1 cellular context compared by ENCODE assay signal in the genomic region with DNA sequence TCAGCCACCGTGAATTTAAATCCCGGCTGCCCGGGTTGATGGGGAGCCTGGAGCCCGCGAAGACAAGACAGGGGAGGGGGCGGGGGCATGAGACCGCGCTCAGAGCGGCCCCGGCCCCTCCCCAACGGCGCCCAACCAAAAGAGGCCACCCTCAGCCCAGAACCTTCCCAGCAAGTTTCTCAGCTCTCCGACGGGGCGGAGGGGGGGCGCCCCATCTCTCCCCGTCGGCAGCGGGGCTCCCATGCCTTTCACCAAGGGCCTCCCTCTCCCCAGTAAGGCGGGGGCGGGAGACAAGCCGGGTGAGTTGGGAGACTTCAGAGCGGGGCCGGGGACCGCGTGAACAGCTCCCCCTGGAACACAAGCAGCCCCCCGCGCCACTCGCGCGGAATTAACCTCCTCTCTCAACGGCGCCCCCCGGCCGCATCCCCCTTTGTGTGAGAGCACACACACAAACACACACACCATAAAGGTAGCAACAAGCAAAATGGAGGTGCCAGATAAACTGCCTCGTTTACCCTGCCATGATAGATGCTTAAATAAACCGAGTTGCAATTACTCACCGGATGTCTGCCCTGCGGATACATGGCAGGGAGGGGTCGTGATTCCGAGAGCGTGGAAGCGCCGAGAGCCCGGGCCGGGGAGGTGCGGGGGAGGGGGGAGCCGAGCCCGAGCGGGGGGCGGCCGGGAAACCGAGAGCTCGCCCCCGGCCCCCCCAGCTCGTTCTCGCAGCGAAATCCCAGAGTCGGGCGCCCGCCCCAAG.
TF ChIP-seq lines count a peak whose summit lies in the region.

No MANE protein-coding gene starts in this region.

TF ChIP-seq in K562, 482 proteins besides CTCF, POLR2A, EP300 and RAD21 (continued from another document and continues in another):
- no peak for TF ChIP-seq FIP1L1 (IDR thresholded peaks at IDR 0.05; ENCODE audit: low read depth, low read length, poor library complexity, severe bottlenecking)
- TF ChIP-seq, protein P1, sequence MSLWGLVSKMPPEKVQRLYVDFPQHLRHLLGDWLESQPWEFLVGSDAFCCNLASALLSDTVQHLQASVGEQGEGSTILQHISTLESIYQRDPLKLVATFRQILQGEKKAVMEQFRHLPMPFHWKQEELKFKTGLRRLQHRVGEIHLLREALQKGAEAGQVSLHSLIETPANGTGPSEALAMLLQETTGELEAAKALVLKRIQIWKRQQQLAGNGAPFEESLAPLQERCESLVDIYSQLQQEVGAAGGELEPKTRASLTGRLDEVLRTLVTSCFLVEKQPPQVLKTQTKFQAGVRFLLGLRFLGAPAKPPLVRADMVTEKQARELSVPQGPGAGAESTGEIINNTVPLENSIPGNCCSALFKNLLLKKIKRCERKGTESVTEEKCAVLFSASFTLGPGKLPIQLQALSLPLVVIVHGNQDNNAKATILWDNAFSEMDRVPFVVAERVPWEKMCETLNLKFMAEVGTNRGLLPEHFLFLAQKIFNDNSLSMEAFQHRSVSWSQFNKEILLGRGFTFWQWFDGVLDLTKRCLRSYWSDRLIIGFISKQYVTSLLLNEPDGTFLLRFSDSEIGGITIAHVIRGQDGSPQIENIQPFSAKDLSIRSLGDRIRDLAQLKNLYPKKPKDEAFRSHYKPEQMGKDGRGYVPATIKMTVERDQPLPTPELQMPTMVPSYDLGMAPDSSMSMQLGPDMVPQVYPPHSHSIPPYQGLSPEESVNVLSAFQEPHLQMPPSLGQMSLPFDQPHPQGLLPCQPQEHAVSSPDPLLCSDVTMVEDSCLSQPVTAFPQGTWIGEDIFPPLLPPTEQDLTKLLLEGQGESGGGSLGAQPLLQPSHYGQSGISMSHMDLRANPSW (CRISPR knock-in tag; IDR thresholded peaks at IDR 0.05) = no peak
- peak; percentile 37 for TF ChIP-seq CCNT2 (IDR thresholded peaks at IDR 0.05; ENCODE audit: borderline replicate concordance, extremely low read depth, insufficient read length, low read depth, low read length)
- TF ChIP-seq MCM5 (IDR thresholded peaks at IDR 0.05; ENCODE audit: low read depth) = no peak
- peak; percentile 90 for TF ChIP-seq EGR1 (conservative IDR thresholded peaks at IDR 0.05)
- no peak for TF ChIP-seq ZNF212 (CRISPR knock-in tag; IDR thresholded peaks at IDR 0.05)
- 0 out of 4 replicates have a peak, but pooled peaks of 1 of the 2 experiments have one; percentile 32 for TF ChIP-seq SIN3A (IDR thresholded peaks at IDR 0.05; ENCODE audit: borderline replicate concordance in 2 of 2, control insufficient read depth in 1 of 2, low read depth in 2 of 2, low read length in 2 of 2)
- TF ChIP-seq, protein P2, sequence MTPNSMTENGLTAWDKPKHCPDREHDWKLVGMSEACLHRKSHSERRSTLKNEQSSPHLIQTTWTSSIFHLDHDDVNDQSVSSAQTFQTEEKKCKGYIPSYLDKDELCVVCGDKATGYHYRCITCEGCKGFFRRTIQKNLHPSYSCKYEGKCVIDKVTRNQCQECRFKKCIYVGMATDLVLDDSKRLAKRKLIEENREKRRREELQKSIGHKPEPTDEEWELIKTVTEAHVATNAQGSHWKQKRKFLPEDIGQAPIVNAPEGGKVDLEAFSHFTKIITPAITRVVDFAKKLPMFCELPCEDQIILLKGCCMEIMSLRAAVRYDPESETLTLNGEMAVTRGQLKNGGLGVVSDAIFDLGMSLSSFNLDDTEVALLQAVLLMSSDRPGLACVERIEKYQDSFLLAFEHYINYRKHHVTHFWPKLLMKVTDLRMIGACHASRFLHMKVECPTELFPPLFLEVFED (CRISPR knock-in tag; conservative IDR thresholded peaks at IDR 0.05) = no peak
- no peak for TF ChIP-seq HDAC3 (IDR thresholded peaks at IDR 0.05; ENCODE audit: borderline replicate concordance, partially characterized antibody)
- TF ChIP-seq, protein P3, sequence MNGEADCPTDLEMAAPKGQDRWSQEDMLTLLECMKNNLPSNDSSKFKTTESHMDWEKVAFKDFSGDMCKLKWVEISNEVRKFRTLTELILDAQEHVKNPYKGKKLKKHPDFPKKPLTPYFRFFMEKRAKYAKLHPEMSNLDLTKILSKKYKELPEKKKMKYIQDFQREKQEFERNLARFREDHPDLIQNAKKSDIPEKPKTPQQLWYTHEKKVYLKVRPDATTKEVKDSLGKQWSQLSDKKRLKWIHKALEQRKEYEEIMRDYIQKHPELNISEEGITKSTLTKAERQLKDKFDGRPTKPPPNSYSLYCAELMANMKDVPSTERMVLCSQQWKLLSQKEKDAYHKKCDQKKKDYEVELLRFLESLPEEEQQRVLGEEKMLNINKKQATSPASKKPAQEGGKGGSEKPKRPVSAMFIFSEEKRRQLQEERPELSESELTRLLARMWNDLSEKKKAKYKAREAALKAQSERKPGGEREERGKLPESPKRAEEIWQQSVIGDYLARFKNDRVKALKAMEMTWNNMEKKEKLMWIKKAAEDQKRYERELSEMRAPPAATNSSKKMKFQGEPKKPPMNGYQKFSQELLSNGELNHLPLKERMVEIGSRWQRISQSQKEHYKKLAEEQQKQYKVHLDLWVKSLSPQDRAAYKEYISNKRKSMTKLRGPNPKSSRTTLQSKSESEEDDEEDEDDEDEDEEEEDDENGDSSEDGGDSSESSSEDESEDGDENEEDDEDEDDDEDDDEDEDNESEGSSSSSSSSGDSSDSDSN (IDR thresholded peaks at IDR 0.05; ENCODE audit: borderline replicate concordance in 1 of 2, low read depth in 2 of 2, low read length in 2 of 2) = 0 out of 4 replicates have a peak, but pooled peaks of 1 of the 2 experiments have one; percentile 29
- no peak for TF ChIP-seq SRSF1 (IDR thresholded peaks at IDR 0.05; ENCODE audit: low read depth, low read length)
- no peak for TF ChIP-seq NCOR1 (IDR thresholded peaks at IDR 0.05)
- TF ChIP-seq, protein P4, sequence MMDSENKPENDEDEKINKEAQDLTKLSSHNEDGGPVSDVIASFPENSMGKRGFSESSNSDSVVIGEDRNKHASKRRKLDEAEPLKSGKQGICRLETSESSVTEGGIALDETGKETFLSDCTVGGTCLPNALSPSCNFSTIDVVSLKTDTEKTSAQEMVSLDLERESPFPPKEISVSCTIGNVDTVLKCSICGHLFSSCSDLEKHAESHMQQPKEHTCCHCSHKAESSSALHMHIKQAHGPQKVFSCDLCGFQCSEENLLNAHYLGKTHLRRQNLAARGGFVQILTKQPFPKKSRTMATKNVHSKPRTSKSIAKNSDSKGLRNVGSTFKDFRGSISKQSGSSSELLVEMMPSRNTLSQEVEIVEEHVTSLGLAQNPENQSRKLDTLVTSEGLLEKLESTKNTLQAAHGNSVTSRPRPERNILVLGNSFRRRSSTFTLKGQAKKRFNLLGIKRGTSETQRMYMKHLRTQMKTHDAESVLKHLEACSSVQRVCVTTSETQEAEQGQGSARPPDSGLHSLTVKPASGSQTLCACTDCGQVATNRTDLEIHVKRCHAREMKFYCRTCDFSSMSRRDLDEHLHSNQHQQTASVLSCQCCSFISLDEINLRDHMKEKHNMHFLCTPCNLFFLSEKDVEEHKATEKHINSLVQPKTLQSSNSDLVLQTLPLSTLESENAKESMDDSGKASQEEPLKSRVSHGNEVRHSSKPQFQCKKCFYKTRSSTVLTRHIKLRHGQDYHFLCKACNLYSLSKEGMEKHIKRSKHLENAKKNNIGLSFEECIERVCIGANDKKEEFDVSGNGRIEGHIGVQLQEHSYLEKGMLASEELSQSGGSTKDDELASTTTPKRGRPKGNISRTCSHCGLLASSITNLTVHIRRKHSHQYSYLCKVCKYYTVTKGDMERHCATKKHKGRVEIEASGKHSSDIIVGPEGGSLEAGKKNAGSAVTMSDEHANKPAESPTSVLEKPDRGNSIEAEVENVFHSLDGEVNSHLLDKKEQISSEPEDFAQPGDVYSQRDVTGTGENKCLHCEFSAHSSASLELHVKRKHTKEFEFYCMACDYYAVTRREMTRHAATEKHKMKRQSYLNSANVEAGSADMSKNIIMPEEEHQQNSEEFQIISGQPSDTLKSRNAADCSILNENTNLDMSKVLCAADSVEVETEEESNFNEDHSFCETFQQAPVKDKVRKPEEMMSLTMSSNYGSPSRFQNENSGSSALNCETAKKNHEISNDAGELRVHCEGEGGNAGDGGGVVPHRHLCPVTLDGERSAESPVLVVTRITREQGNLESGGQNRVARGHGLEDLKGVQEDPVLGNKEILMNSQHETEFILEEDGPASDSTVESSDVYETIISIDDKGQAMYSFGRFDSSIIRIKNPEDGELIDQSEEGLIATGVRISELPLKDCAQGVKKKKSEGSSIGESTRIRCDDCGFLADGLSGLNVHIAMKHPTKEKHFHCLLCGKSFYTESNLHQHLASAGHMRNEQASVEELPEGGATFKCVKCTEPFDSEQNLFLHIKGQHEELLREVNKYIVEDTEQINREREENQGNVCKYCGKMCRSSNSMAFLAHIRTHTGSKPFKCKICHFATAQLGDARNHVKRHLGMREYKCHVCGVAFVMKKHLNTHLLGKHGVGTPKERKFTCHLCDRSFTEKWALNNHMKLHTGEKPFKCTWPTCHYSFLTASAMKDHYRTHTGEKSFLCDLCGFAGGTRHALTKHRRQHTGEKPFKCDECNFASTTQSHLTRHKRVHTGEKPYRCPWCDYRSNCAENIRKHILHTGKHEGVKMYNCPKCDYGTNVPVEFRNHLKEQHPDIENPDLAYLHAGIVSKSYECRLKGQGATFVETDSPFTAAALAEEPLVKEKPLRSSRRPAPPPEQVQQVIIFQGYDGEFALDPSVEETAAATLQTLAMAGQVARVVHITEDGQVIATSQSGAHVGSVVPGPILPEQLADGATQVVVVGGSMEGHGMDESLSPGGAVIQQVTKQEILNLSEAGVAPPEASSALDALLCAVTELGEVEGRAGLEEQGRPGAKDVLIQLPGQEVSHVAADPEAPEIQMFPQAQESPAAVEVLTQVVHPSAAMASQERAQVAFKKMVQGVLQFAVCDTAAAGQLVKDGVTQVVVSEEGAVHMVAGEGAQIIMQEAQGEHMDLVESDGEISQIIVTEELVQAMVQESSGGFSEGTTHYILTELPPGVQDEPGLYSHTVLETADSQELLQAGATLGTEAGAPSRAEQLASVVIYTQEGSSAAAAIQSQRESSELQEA (IDR thresholded peaks at IDR 0.05; ENCODE audit: low read depth) = no peak
- no peak for TF ChIP-seq MIER1 (IDR thresholded peaks at IDR 0.05; ENCODE audit: low read depth)
- no peak for TF ChIP-seq ZNF551 (CRISPR knock-in tag; IDR thresholded peaks at IDR 0.05)
- TF ChIP-seq TBP (optimal IDR thresholded peaks at IDR 0.05; ENCODE audit: low read depth, low read length) = no peak
- no peak for TF ChIP-seq ZSCAN32 (CRISPR knock-in tag; IDR thresholded peaks at IDR 0.05)
- no peak for TF ChIP-seq ETV6 (IDR thresholded peaks at IDR 0.05; ENCODE audit: borderline replicate concordance in 1 of 2, low read depth in 2 of 2, low read length in 1 of 2)
- TF ChIP-seq ETV6 (CRISPR knock-in tag; IDR thresholded peaks at IDR 0.05; ENCODE audit: borderline replicate concordance) = no peak
- no peak for TF ChIP-seq PCBP1 (IDR thresholded peaks at IDR 0.05; ENCODE audit: low read depth, low read length, poor library complexity, severe bottlenecking)
- TF ChIP-seq, protein P5, sequence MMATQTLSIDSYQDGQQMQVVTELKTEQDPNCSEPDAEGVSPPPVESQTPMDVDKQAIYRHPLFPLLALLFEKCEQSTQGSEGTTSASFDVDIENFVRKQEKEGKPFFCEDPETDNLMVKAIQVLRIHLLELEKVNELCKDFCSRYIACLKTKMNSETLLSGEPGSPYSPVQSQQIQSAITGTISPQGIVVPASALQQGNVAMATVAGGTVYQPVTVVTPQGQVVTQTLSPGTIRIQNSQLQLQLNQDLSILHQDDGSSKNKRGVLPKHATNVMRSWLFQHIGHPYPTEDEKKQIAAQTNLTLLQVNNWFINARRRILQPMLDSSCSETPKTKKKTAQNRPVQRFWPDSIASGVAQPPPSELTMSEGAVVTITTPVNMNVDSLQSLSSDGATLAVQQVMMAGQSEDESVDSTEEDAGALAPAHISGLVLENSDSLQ (IDR thresholded peaks at IDR 0.05) = no peak
- TF ChIP-seq RBM17 (IDR thresholded peaks at IDR 0.05; ENCODE audit: borderline replicate concordance, low read depth, low read length) = no peak
- no peak for TF ChIP-seq FOSL1 (tag; conservative IDR thresholded peaks at IDR 0.05)
- TF ChIP-seq, protein P6, sequence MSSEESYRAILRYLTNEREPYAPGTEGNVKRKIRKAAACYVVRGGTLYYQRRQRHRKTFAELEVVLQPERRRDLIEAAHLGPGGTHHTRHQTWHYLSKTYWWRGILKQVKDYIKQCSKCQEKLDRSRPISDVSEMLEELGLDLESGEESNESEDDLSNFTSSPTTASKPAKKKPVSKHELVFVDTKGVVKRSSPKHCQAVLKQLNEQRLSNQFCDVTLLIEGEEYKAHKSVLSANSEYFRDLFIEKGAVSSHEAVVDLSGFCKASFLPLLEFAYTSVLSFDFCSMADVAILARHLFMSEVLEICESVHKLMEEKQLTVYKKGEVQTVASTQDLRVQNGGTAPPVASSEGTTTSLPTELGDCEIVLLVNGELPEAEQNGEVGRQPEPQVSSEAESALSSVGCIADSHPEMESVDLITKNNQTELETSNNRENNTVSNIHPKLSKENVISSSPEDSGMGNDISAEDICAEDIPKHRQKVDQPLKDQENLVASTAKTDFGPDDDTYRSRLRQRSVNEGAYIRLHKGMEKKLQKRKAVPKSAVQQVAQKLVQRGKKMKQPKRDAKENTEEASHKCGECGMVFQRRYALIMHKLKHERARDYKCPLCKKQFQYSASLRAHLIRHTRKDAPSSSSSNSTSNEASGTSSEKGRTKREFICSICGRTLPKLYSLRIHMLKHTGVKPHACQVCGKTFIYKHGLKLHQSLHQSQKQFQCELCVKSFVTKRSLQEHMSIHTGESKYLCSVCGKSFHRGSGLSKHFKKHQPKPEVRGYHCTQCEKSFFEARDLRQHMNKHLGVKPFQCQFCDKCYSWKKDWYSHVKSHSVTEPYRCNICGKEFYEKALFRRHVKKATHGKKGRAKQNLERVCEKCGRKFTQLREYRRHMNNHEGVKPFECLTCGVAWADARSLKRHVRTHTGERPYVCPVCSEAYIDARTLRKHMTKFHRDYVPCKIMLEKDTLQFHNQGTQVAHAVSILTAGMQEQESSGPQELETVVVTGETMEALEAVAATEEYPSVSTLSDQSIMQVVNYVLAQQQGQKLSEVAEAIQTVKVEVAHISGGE (CRISPR knock-in tag; IDR thresholded peaks at IDR 0.05) = no peak
- no peak for TF ChIP-seq TCFL5 (CRISPR knock-in tag; conservative IDR thresholded peaks at IDR 0.05)
- peak; percentile 83 for TF ChIP-seq ZSCAN29 (IDR thresholded peaks at IDR 0.05)
- TF ChIP-seq, protein P7, sequence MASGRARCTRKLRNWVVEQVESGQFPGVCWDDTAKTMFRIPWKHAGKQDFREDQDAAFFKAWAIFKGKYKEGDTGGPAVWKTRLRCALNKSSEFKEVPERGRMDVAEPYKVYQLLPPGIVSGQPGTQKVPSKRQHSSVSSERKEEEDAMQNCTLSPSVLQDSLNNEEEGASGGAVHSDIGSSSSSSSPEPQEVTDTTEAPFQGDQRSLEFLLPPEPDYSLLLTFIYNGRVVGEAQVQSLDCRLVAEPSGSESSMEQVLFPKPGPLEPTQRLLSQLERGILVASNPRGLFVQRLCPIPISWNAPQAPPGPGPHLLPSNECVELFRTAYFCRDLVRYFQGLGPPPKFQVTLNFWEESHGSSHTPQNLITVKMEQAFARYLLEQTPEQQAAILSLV (tag; IDR thresholded peaks at IDR 0.05) = no peak
- no peak for TF ChIP-seq JUNB (CRISPR knock-in tag; conservative IDR thresholded peaks at IDR 0.05)
- TF ChIP-seq RNF2 (IDR thresholded peaks at IDR 0.05) = no peak
